23 cellular contexts compared by ENCODE assay signal in the genomic region with DNA sequence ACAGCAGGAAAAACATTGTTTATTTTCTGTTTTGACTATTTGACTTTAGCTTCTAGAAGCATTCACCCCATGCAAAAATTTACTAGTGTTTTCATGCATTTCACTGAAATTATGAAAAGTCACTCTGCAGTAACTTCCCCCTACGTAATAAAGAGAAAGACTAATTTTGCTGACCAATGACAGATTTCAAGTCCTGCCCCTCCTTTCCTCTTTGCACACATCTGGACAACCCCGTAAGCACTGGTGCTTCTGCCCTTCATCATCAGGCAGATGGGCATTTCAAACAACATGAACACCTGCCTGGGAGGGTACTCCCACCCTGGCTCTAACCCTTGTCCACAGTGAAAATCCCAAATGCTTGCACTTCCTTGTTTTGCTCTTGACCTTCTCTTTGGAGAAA.
"Had no signal": no experiment of that assay in that cellular context is flagged by ENCODE, and none has a peak within 500 bp of the region (broad histone marks: within the 10 kb centered on the region; RNA-seq: fewer than 3 reads in every experiment).

No MANE protein-coding gene starts in this region.

- H3K9me3 ChIP-seq: gastroesophageal sphincter, heart left ventricle, left lung, right atrium auricular region, transverse colon, vagina had no signal

- H3K27me3 ChIP-seq: gastroesophageal sphincter, heart left ventricle, left lung, right atrium auricular region, transverse colon, vagina had no signal

- ATAC-seq: esophagus mucosa; gastroesophageal sphincter; heart left ventricle; left lung; stimulated activated naive CD8-positive, alpha-beta T cell treated with anti-CD3 and anti-CD28 coated beads, Interleukin-15, Interleukin-2, amounts not matched to agents 100 U/mL and 50 U/mL, for 24 hours had no signal

- H3K4me1 ChIP-seq: gastroesophageal sphincter, right atrium auricular region, transverse colon, vagina had no signal

- H3K4me1 Mint-ChIP-seq: activated naive CD4-positive, alpha-beta T cell treated with anti-CD3 and anti-CD28 coated beads, Interleukin-2, amount 10 ng/mL, durations not matched to agents 7 days and 5 days; central memory CD8-positive, alpha-beta T cell; neural crest cell had no signal

- H3K27ac Mint-ChIP-seq: activated naive CD4-positive, alpha-beta T cell treated with anti-CD3 and anti-CD28 coated beads, Interleukin-2, amount 10 ng/mL, durations not matched to agents 7 days and 5 days; progenitor cell of endocrine pancreas had no signal

- H3K36me3 ChIP-seq: gastroesophageal sphincter, heart left ventricle, left lung, right atrium auricular region, transverse colon, vagina, WERI-Rb-1 had no signal

- H3K9me3 Mint-ChIP-seq: activated naive CD4-positive, alpha-beta T cell treated with anti-CD3 and anti-CD28 coated beads, Interleukin-2, amount 10 ng/mL, durations not matched to agents 7 days and 5 days; central memory CD8-positive, alpha-beta T cell; neural crest cell had no signal

- H3K4me3 Mint-ChIP-seq: activated naive CD4-positive, alpha-beta T cell treated with anti-CD3 and anti-CD28 coated beads, Interleukin-2, amount 10 ng/mL, durations not matched to agents 7 days and 5 days; central memory CD8-positive, alpha-beta T cell; neural crest cell had no signal

- H3K27ac ChIP-seq: coronary artery, gastroesophageal sphincter, heart left ventricle, right atrium auricular region, transverse colon, vagina, WERI-Rb-1 had no signal

- H3K4me3 ChIP-seq: coronary artery, gastroesophageal sphincter, heart left ventricle, left lung, right atrium auricular region, transverse colon, vagina had no signal

- H3K36me3 Mint-ChIP-seq: activated naive CD4-positive, alpha-beta T cell treated with anti-CD3 and anti-CD28 coated beads, Interleukin-2, amount 10 ng/mL, durations not matched to agents 7 days and 5 days had no signal

- DNase-seq: activated CD4-positive, alpha-beta T cell treated with anti-CD3 and anti-CD28 coated beads for 1 hour; activated CD8-positive, alpha-beta memory T cell treated with anti-CD3 and anti-CD28 coated beads for 24 hours; activated CD8-positive, alpha-beta memory T cell treated with anti-CD3 and anti-CD28 coated beads, Interleukin-2, amount 50 U/mL, for 48 hours; activated effector memory CD4-positive, alpha-beta T cell treated with Interleukin-2 at 50 U/mL for 16 hours; activated naive CD4-positive, alpha-beta T cell treated with anti-CD3 and anti-CD28 coated beads, Interleukin-2, amount 10 ng/mL, durations not matched to agents 7 days and 5 days; activated T-cell treated with anti-CD3 and anti-CD28 coated beads, Interleukin-2, amount 50 U/mL, for 48 hours; aorta; effector CD4-positive, alpha-beta T cell; heart left ventricle; left lung; stimulated activated CD4-positive, alpha-beta T cell treated with anti-CD3 and anti-CD28 coated beads, Interleukin-2, amount 100 ng/mL, for 24 hours; stimulated activated naive CD8-positive, alpha-beta T cell treated with anti-CD3 and anti-CD28 coated beads, Interleukin-15, Interleukin-2, amounts not matched to agents 100 U/mL and 50 U/mL, for 24 hours; substantia nigra; transverse colon; WERI-Rb-1 had no signal

- H3K27me3 Mint-ChIP-seq: activated naive CD4-positive, alpha-beta T cell treated with anti-CD3 and anti-CD28 coated beads, Interleukin-2, amount 10 ng/mL, durations not matched to agents 7 days and 5 days; central memory CD8-positive, alpha-beta T cell had no signal
